8 cellular contexts compared by ENCODE assay signal in the genomic region with DNA sequence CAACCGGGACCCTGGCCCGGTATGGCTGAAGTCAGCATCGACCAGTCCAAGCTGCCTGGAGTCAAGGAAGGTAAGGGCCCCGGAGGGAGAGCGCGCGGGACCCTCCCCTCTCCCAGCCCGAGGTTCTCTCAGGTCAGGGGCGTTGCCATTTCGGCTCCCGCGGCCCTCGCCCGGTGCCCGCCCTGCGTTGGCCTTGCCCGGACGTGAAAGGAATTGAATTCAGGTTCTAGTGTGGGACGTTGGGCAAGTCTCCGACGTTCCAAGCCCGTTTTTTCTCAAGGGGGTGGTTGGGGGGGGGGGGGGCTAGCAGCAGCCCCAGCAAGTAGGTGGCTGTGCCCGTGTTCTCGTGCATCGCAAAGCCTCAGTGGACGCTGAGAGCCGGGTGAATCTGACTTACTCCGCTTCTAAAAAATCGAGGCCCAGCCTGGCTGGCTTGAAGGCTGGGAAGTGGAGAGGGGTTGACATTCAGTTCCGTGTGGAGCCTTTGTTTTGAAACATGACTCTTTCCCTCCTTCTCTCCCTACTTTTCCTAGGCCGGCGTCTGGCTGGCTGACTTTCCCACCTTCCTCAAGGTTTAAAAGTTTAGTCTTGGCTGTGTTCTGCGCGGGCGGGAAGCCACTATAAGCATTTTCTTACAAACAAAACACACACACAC.
A peak's percentile ranks its signal among the peaks of the same experiment; 100 is the strongest.
DNase-seq lines count a peak whose midpoint lies in the region; ATAC-seq and TF ChIP-seq lines count a peak whose summit lies in the region.

No MANE protein-coding gene starts in this region.

- peaks cover 38% of the 10 kb centered on the region for H3K4me1 Mint-ChIP-seq in nephron

- no peaks in the 10 kb centered on the region for H3K27me3 Mint-ChIP-seq in nephron (ENCODE audit: low read depth)

- DNase-seq in GM04504 (ENCODE audit: low read depth) (peak; percentile 32), NCI-H1105 treated with DMSO at 0.1 percent for 48 hours (lab: John Stamatoyannopoulos, UW) (peak; percentile 60), fibroblast of pulmonary artery (ENCODE audit: low read depth) (peak; percentile 61)
- DNase-seq in activated CD8-positive, alpha-beta memory T cell treated with anti-CD3 and anti-CD28 coated beads, Interleukin-2, amount 50 U/mL, for 48 hours: peak; percentile 50
- DNase-seq in effector CD8-positive, alpha-beta T cell (lab: John Stamatoyannopoulos, UW): no peak

- no peak for TF ChIP-seq CTCF in 22Rv1 (IDR thresholded peaks at IDR 0.05)
- no peak for TF ChIP-seq CTCF in fibroblast of pulmonary artery (IDR thresholded peaks at IDR 0.05; ENCODE audit: low read length, missing control alignments)
- TF ChIP-seq CTCF in nephron (IDR thresholded peaks at IDR 0.05; ENCODE audit: unreplicated experiment in 3 of 3): no peak

- no peaks in the 10 kb centered on the region for H3K9me3 Mint-ChIP-seq in nephron

- peak overlapping the region; percentile 67 for H3K27ac ChIP-seq in 22Rv1

- peak overlapping the region; percentile 99 for H3K27ac Mint-ChIP-seq in nephron

- peak; percentile 37 for ATAC-seq in HG02588 (IDR thresholded peaks at IDR 0.05; ENCODE audit: unreplicated experiment)

- peak overlapping the region; percentile 96 to 99 (median 98) for H3K4me3 Mint-ChIP-seq in nephron

- H3K36me3 Mint-ChIP-seq in nephron (ENCODE audit: low read depth): no peaks in the 10 kb centered on the region

- peak overlapping the region; percentile 76 for H3K4me3 ChIP-seq in fibroblast of pulmonary artery (replicated peaks; ENCODE audit: low read depth, low read length)
